Comparison of ENCODE assay signal across 18 cellular contexts in the genomic region with DNA sequence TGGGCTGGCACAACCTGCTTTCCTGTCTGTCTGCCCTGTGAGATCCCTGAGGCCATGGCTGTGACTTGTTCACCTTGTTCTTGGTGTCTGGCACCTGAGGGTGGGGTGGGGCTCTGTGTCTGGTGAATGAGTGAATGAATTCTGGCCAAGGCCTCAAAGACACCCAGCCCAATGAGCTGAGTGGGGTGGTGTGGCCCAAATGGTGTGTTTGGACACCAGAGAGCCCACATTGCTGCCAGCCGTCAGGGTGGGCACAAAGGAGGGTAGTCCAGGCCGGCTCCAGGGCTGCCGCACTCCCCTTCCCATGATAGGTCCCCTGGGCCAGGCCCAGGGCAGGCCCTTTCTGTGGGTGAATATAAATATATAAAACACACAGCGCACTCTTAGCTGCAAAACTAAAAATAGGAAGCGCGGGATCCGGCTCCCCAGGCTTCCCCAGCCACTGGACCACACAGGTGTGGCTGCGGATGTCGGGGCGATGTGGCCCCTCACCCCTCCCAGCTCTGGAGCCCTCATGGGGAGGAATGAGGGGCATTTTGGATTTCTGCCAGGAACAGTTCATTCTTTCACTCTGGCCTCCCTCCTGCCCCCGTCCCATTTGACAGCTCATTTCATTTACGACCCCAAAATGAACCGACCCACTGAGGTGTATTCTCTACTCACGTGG. TPM values are rescaled to one million over a fixed set of nuclear protein-coding genes. Genes with fewer than 3 reads are reported as not detected.
DNase-seq lines count a peak whose midpoint lies in the region; ATAC-seq and TF ChIP-seq lines count a peak whose summit lies in the region.
"Had no signal": no experiment of that assay in that cellular context is flagged by ENCODE, and none has a peak within 500 bp of the region (broad histone marks: within the 10 kb centered on the region; RNA-seq: fewer than 3 reads in every experiment).

No MANE protein-coding gene starts in this region.

- no peak for TF ChIP-seq CTCF in lower lobe of right lung (IDR thresholded peaks at IDR 0.05)
- TF ChIP-seq CTCF in type B pancreatic cell (conservative IDR thresholded peaks at IDR 0.05) = no peak

- H3K9me3 ChIP-seq in lower lobe of right lung = no peaks in the 10 kb centered on the region

- H3K4me1 ChIP-seq in lower lobe of right lung = no peaks in the 10 kb centered on the region
- H3K4me1 ChIP-seq: parathyroid adenoma had no signal

- ATAC-seq in activated naive CD8-positive, alpha-beta T cell treated with anti-CD3 and anti-CD28 coated beads, Interleukin-2, amount 10 ng/mL, durations not matched to agents 7 days and 5 days (ENCODE audit: low read depth) = no peak
- ATAC-seq in lower lobe of right lung (no peak), GM18873 (IDR thresholded peaks at IDR 0.05; ENCODE audit: low FRiP score, unreplicated experiment) (no peak), HG02870 (IDR thresholded peaks at IDR 0.05; ENCODE audit: unreplicated experiment) (no peak)
- ATAC-seq: PC-3 had no signal

- no peak overlapping the region for H3K27ac Mint-ChIP-seq in activated naive CD4-positive, alpha-beta T cell treated with anti-CD3 and anti-CD28 coated beads for 36 hours
- H3K27ac Mint-ChIP-seq in activated naive CD8-positive, alpha-beta T cell treated with anti-CD3 and anti-CD28 coated beads, Interleukin-2, amount 10 ng/mL, durations not matched to agents 7 days and 5 days = peak overlapping the region; percentile 30
- H3K27ac Mint-ChIP-seq in type B pancreatic cell = no peak overlapping the region
- H3K27ac Mint-ChIP-seq: activated CD4-positive, alpha-beta T cell treated with anti-CD3 and anti-CD28 coated beads, Interleukin-2, amount 10 ng/mL, durations not matched to agents 7 days and 5 days had no signal

- peaks cover 20% of the 10 kb centered on the region for H3K36me3 Mint-ChIP-seq in activated naive CD4-positive, alpha-beta T cell treated with anti-CD3 and anti-CD28 coated beads for 36 hours (ENCODE audit: low read depth)
- peaks cover 17% of the 10 kb centered on the region for H3K36me3 Mint-ChIP-seq in activated naive CD8-positive, alpha-beta T cell treated with anti-CD3 and anti-CD28 coated beads, Interleukin-2, amount 10 ng/mL, durations not matched to agents 7 days and 5 days
- peaks cover 5% of the 10 kb centered on the region for H3K36me3 Mint-ChIP-seq in type B pancreatic cell

- no peaks in the 10 kb centered on the region for H3K27me3 Mint-ChIP-seq in activated naive CD4-positive, alpha-beta T cell treated with anti-CD3 and anti-CD28 coated beads for 36 hours (ENCODE audit: low read depth)
- H3K27me3 Mint-ChIP-seq in activated naive CD8-positive, alpha-beta T cell treated with anti-CD3 and anti-CD28 coated beads, Interleukin-2, amount 10 ng/mL, durations not matched to agents 7 days and 5 days = peaks cover 5% of the 10 kb centered on the region
- H3K27me3 Mint-ChIP-seq in type B pancreatic cell = peaks cover 21% of the 10 kb centered on the region

- H3K9me3 Mint-ChIP-seq in activated naive CD4-positive, alpha-beta T cell treated with anti-CD3 and anti-CD28 coated beads for 36 hours = peaks cover 12% of the 10 kb centered on the region
- peaks cover 10% of the 10 kb centered on the region for H3K9me3 Mint-ChIP-seq in activated naive CD8-positive, alpha-beta T cell treated with anti-CD3 and anti-CD28 coated beads, Interleukin-2, amount 10 ng/mL, durations not matched to agents 7 days and 5 days
- H3K9me3 Mint-ChIP-seq in type B pancreatic cell = peaks cover 10% of the 10 kb centered on the region

- DNase-seq in activated naive CD4-positive, alpha-beta T cell treated with anti-CD3 and anti-CD28 coated beads for 36 hours = peak; percentile 4
- DNase-seq in activated naive CD4-positive, alpha-beta T cell treated with anti-CD3 and anti-CD28 coated beads, Interleukin-2, amount 50 U/mL, for 16 hours = no peak
- DNase-seq in activated naive CD8-positive, alpha-beta T cell treated with anti-CD3 and anti-CD28 coated beads, Interleukin-2, amount 10 ng/mL, durations not matched to agents 7 days and 5 days = no peak
- DNase-seq in lower lobe of right lung = peak; percentile 40
- DNase-seq in type B pancreatic cell (ENCODE audit: extremely low spot score, unreplicated experiment) = peak; percentile 64
- DNase-seq in medulla oblongata (ENCODE audit: extremely low spot score) = no peak
- DNase-seq: activated CD4-positive, alpha-beta T cell treated with anti-CD3 and anti-CD28 coated beads, Interleukin-2, amount 10 ng/mL, durations not matched to agents 7 days and 5 days; effector CD8-positive, alpha-beta T cell; kidney glomerular epithelial cell; NCI-H2081 treated with DMSO at 0.1 percent for 48 hours; NCI-H524 treated with DMSO at 0.1 percent for 48 hours; PC-3; stimulated activated naive CD4-positive, alpha-beta T cell treated with Interleukin-2 at 50 U/mL for 16 hours; T-helper 9 cell had no signal

- CTCF ChIA-PET in activated naive CD4-positive, alpha-beta T cell treated with anti-CD3 and anti-CD28 coated beads for 36 hours (lab: Charles Lee) = interaction anchor here (1.0 to 1.3 kb wide), 2 partner anchors 44 to 205 kb away, joined by 3 read pairs; no protein-coding TSS in a partner anchor

- POLR2A ChIA-PET in activated naive CD8-positive, alpha-beta T cell treated with anti-CD3 and anti-CD28 coated beads, Interleukin-2, amount 10 ng/mL, durations not matched to agents 7 days and 5 days (lab: Charles Lee) = interaction anchor here (0.8 to 1.8 kb wide), 2 partner anchors 49 to 198 kb away, joined by 3 to 5 read pairs; no protein-coding TSS in a partner anchor

- no peak overlapping the region for H3K4me3 ChIP-seq in lower lobe of right lung

- no peaks in the 10 kb centered on the region for H3K36me3 ChIP-seq in lower lobe of right lung

- H3K4me3 Mint-ChIP-seq in activated naive CD4-positive, alpha-beta T cell treated with anti-CD3 and anti-CD28 coated beads for 36 hours = no peak overlapping the region
- no peak overlapping the region for H3K4me3 Mint-ChIP-seq in activated naive CD8-positive, alpha-beta T cell treated with anti-CD3 and anti-CD28 coated beads, Interleukin-2, amount 10 ng/mL, durations not matched to agents 7 days and 5 days
- H3K4me3 Mint-ChIP-seq in type B pancreatic cell = no peak overlapping the region
- H3K4me3 Mint-ChIP-seq: activated CD4-positive, alpha-beta T cell treated with anti-CD3 and anti-CD28 coated beads, Interleukin-2, amount 10 ng/mL, durations not matched to agents 7 days and 5 days had no signal

- intact Hi-C loops in activated naive CD4-positive, alpha-beta T cell treated with anti-CD3 and anti-CD28 coated beads for 36 hours (cut with micrococcal nuclease) = no loop called here
- intact Hi-C loops in lower lobe of right lung (cut with DNase I) = no loop called here

- peaks cover 6% of the 10 kb centered on the region for H3K27me3 ChIP-seq in lower lobe of right lung (ENCODE audit: low read depth)

- no peak overlapping the region for H3K27ac ChIP-seq in lower lobe of right lung
- H3K27ac ChIP-seq: HL-60, parathyroid adenoma had no signal

- H3K4me1 Mint-ChIP-seq in activated naive CD4-positive, alpha-beta T cell treated with anti-CD3 and anti-CD28 coated beads for 36 hours (ENCODE audit: low read depth) = peaks cover 23% of the 10 kb centered on the region
- H3K4me1 Mint-ChIP-seq in activated naive CD8-positive, alpha-beta T cell treated with anti-CD3 and anti-CD28 coated beads, Interleukin-2, amount 10 ng/mL, durations not matched to agents 7 days and 5 days = peaks cover 18% of the 10 kb centered on the region
- no peaks in the 10 kb centered on the region for H3K4me1 Mint-ChIP-seq in type B pancreatic cell (ENCODE audit: unreplicated experiment)

RNA-seq across cellular contexts. Expression of a gene that starts 33.3 kb away (rescaled TPM):
- 10 to 100 TPM; 72.3 to 83.8 TPM for total RNA-seq in activated naive CD4-positive, alpha-beta T cell treated with anti-CD3 and anti-CD28 coated beads for 36 hours
- 100 to 1,000 TPM; 172 TPM for total RNA-seq in activated naive CD8-positive, alpha-beta T cell treated with anti-CD3 and anti-CD28 coated beads, Interleukin-2, amount 10 ng/mL, durations not matched to agents 7 days and 5 days
- total RNA-seq in lower lobe of right lung (13.1 TPM), type B pancreatic cell (ENCODE audit: low replicate concordance) (0.41 TPM in 1 of 2 replicates, not detected in the other)

Comparison
In these comparisons a context has a peak if more than half of its experiments do, and no peak if none do; other contexts are left out.
1. DNase-seq: peak in activated naive CD4-positive, alpha-beta T cell treated with anti-CD3 and anti-CD28 coated beads for 36 hours (single experiment), lower lobe of right lung (single experiment) and type B pancreatic cell (single experiment); none in activated naive CD4-positive, alpha-beta T cell treated with anti-CD3 and anti-CD28 coated beads, Interleukin-2, amount 50 U/mL, for 16 hours (single experiment), activated naive CD8-positive, alpha-beta T cell treated with anti-CD3 and anti-CD28 coated beads, Interleukin-2, amount 10 ng/mL, durations not matched to agents 7 days and 5 days (single experiment) and medulla oblongata (single experiment).